ENCODE assay signal across 1 cellular context in genomic region chr5:14256756-14257393, GRCh38.
TF ChIP-seq lines count a peak whose summit lies in the region.

No MANE protein-coding gene starts in this region.

TF ChIP-seq in IMR-90, 13 proteins besides CTCF, POLR2A, EP300 and RAD21 (continued from another document):
- TF ChIP-seq USF2 (IDR thresholded peaks at IDR 0.05; ENCODE audit: low read depth, low read length) (no peak), MAZ (IDR thresholded peaks at IDR 0.05; ENCODE audit: borderline replicate concordance, low read depth, low read length) (no peak)
TF ChIP-seq in IMR-90: peak in this region for 0.
